16 cellular contexts compared by ENCODE assay signal in the genomic region with DNA sequence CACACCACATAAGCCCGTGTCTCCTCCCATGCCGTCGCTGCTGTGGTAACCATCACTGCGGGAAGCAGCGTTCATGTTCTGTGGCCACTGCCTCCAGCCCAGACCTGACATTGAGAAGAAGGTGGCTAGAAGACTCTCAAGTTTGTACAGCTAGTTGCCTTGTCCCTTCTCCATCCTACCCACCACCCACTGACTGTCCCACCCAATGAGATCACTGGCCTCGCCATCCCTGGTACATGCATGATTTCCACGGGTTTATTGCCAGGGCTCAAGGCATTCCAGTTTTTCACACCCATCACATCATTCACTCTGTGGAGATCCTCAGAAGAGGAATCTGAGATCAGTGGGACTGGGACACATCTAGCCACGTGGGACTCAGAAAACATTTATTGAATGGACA. TPM values are rescaled to one million over a fixed set of nuclear protein-coding genes. Genes with fewer than 3 reads are reported as not detected.
DNase-seq lines count a peak whose midpoint lies in the region; ATAC-seq and TF ChIP-seq lines count a peak whose summit lies in the region.
"Had no signal": no experiment of that assay in that cellular context is flagged by ENCODE, and none has a peak within 500 bp of the region (broad histone marks: within the 10 kb centered on the region; RNA-seq: fewer than 3 reads in every experiment).

No MANE protein-coding gene starts in this region.

- H3K4me1 ChIP-seq in esophagus muscularis mucosa (peaks cover 32 to 86% (median 68%) of the 10 kb centered on the region in 4 donors), sigmoid colon (peaks cover 0 to 61% (median 43%) of the 10 kb centered on the region in 4 donors)

- no peak for TF ChIP-seq CTCF in activated CD8-positive, alpha-beta T cell treated with anti-CD3 and anti-CD28 coated beads for 36 hours (IDR thresholded peaks at IDR 0.05)
- TF ChIP-seq CTCF in RWPE1 (conservative IDR thresholded peaks at IDR 0.05; ENCODE audit: low read depth) (no peak), esophagus muscularis mucosa (IDR thresholded peaks at IDR 0.05) (no peak), sigmoid colon (IDR thresholded peaks at IDR 0.05) (no peak)

- H3K27ac Mint-ChIP-seq in activated CD8-positive, alpha-beta T cell treated with anti-CD3 and anti-CD28 coated beads, Interleukin-2, amount 10 ng/mL, durations not matched to agents 7 days and 5 days, result no peak overlapping the region
- no peak overlapping the region for H3K27ac Mint-ChIP-seq in activated CD8-positive, alpha-beta T cell treated with anti-CD3 and anti-CD28 coated beads for 36 hours

- no peaks in the 10 kb centered on the region for H3K9me3 Mint-ChIP-seq in activated CD8-positive, alpha-beta T cell treated with anti-CD3 and anti-CD28 coated beads, Interleukin-2, amount 10 ng/mL, durations not matched to agents 7 days and 5 days (ENCODE audit: insufficient read depth)
- H3K9me3 Mint-ChIP-seq in activated CD8-positive, alpha-beta T cell treated with anti-CD3 and anti-CD28 coated beads for 36 hours, result no peaks in the 10 kb centered on the region

- no peak overlapping the region for H3K4me3 Mint-ChIP-seq in activated CD8-positive, alpha-beta T cell treated with anti-CD3 and anti-CD28 coated beads, Interleukin-2, amount 10 ng/mL, durations not matched to agents 7 days and 5 days
- H3K4me3 Mint-ChIP-seq in activated CD8-positive, alpha-beta T cell treated with anti-CD3 and anti-CD28 coated beads for 36 hours, result no peak overlapping the region

- peaks cover 20% of the 10 kb centered on the region for H3K36me3 Mint-ChIP-seq in activated CD8-positive, alpha-beta T cell treated with anti-CD3 and anti-CD28 coated beads, Interleukin-2, amount 10 ng/mL, durations not matched to agents 7 days and 5 days (ENCODE audit: low read depth)
- H3K36me3 Mint-ChIP-seq in activated CD8-positive, alpha-beta T cell treated with anti-CD3 and anti-CD28 coated beads for 36 hours (ENCODE audit: low read depth), result no peaks in the 10 kb centered on the region

- POLR2A ChIA-PET in activated CD8-positive, alpha-beta T cell treated with anti-CD3 and anti-CD28 coated beads, Interleukin-2, amount 10 ng/mL, durations not matched to agents 7 days and 5 days (lab: Charles Lee), result no interaction called here
- POLR2A ChIA-PET in activated CD8-positive, alpha-beta T cell treated with anti-CD3 and anti-CD28 coated beads for 36 hours (lab: Charles Lee), result no interaction called here
- POLR2A ChIA-PET in RWPE1 (lab: Yijun Ruan, JAX; ENCODE audit: low non-redundant PET), result interaction anchor here (0.6 kb wide), 1 partner anchor 100 kb away, joined by 3 read pairs; no protein-coding TSS in a partner anchor

- CTCF ChIA-PET in activated CD8-positive, alpha-beta T cell treated with anti-CD3 and anti-CD28 coated beads, Interleukin-2, amount 10 ng/mL, durations not matched to agents 7 days and 5 days (lab: Charles Lee), result no interaction called here
- CTCF ChIA-PET in activated CD8-positive, alpha-beta T cell treated with anti-CD3 and anti-CD28 coated beads for 36 hours (lab: Charles Lee), result interaction anchor here (1.1 to 1.8 kb wide), 2 partner anchors 29 to 134 kb away, joined by 3 to 7 read pairs; no protein-coding TSS in a partner anchor
- CTCF ChIA-PET in RWPE1 (lab: Yijun Ruan, JAX), result interaction anchor here (0.9 kb wide), 1 partner anchor 89 kb away, joined by 4 read pairs; no protein-coding TSS in a partner anchor

- H3K27ac ChIP-seq in RWPE1 (peak overlapping the region; percentile 66), esophagus muscularis mucosa (replicated peaks in 1 of 4) (peak overlapping the region in 3 of 4 donors; percentile 60 to 91 (median 79)), sigmoid colon (peak overlapping the region; percentile 57 to 89 (median 84))
- H3K27ac ChIP-seq: SJSA1 had no signal

- peaks cover 22 to 53% (median 51%) of the 10 kb centered on the region in 4 donors for H3K36me3 ChIP-seq in esophagus muscularis mucosa
- H3K36me3 ChIP-seq in sigmoid colon, result peaks cover 6 to 43% (median 24%) of the 10 kb centered on the region in 4 donors

- 77% methylated on average over 8 of the region's 8 CpGs for whole genome bisulfite sequencing in esophagus muscularis mucosa
- 86 to 92% methylated on average over 8 of the region's 8 CpGs for WGBS in sigmoid colon, 2 donors

- H3K4me3 ChIP-seq in esophagus muscularis mucosa, result no peak overlapping the region
- no peak overlapping the region for H3K4me3 ChIP-seq in sigmoid colon
- H3K4me3 ChIP-seq: SJSA1 had no signal

- TF ChIP-seq EP300 in esophagus muscularis mucosa (IDR thresholded peaks at IDR 0.05) (no peak), sigmoid colon (IDR thresholded peaks at IDR 0.05) (no peak)

- no peak for TF ChIP-seq POLR2A in esophagus muscularis mucosa (IDR thresholded peaks at IDR 0.05; ENCODE audit: low read depth)
- TF ChIP-seq POLR2A in sigmoid colon (IDR thresholded peaks at IDR 0.05), result no peak

- intact Hi-C loops in activated CD8-positive, alpha-beta T cell treated with anti-CD3 and anti-CD28 coated beads for 36 hours (cut with micrococcal nuclease), result no loop called here
- intact Hi-C loops in esophagus muscularis mucosa (cut with DNase I), result no loop called here
- intact Hi-C loops in sigmoid colon (cut with DNase I), result no loop called here

- no peaks in the 10 kb centered on the region for H3K27me3 ChIP-seq in esophagus muscularis mucosa
- H3K27me3 ChIP-seq in sigmoid colon, result no peaks in the 10 kb centered on the region
- H3K27me3 ChIP-seq: SJSA1 had no signal

- no peaks in the 10 kb centered on the region for H3K9me3 ChIP-seq in esophagus muscularis mucosa
- H3K9me3 ChIP-seq in sigmoid colon, result no peaks in the 10 kb centered on the region
- H3K9me3 ChIP-seq: SJSA1 had no signal

- ATAC-seq in activated CD8-positive, alpha-beta T cell treated with anti-CD3 and anti-CD28 coated beads, Interleukin-2, amount 10 ng/mL, durations not matched to agents 7 days and 5 days, result peak; percentile 12
- no peak for ATAC-seq in activated CD8-positive, alpha-beta T cell treated with anti-CD3 and anti-CD28 coated beads for 36 hours

- H3K4me1 Mint-ChIP-seq in activated CD8-positive, alpha-beta T cell treated with anti-CD3 and anti-CD28 coated beads, Interleukin-2, amount 10 ng/mL, durations not matched to agents 7 days and 5 days (ENCODE audit: low read depth), result no peaks in the 10 kb centered on the region
- peaks cover 6% of the 10 kb centered on the region for H3K4me1 Mint-ChIP-seq in activated CD8-positive, alpha-beta T cell treated with anti-CD3 and anti-CD28 coated beads for 36 hours (ENCODE audit: low read depth)

- peaks cover 7% of the 10 kb centered on the region for H3K27me3 Mint-ChIP-seq in activated CD8-positive, alpha-beta T cell treated with anti-CD3 and anti-CD28 coated beads, Interleukin-2, amount 10 ng/mL, durations not matched to agents 7 days and 5 days (ENCODE audit: low read depth)
- H3K27me3 Mint-ChIP-seq in activated CD8-positive, alpha-beta T cell treated with anti-CD3 and anti-CD28 coated beads for 36 hours, result peaks cover 3% of the 10 kb centered on the region

- DNase-seq in activated CD8-positive, alpha-beta T cell treated with anti-CD3 and anti-CD28 coated beads, Interleukin-2, amount 10 ng/mL, durations not matched to agents 7 days and 5 days, result no peak
- DNase-seq in activated CD8-positive, alpha-beta T cell treated with anti-CD3 and anti-CD28 coated beads for 36 hours, result no peak
- DNase-seq in RWPE1 (ENCODE audit: low spot score) (no peak), esophagus muscularis mucosa (ENCODE audit: extremely low spot score) (no peak), sigmoid colon (no peak), midbrain (lab: John Stamatoyannopoulos, UW) (no peak), activated gamma-delta T cell treated with Interleukin-2 at 50 U/mL for 16 hours (no peak)
- DNase-seq in effector CD8-positive, alpha-beta T cell (lab: John Stamatoyannopoulos, UW), result no peak
- DNase-seq: GF-D8, Kasumi-1, NCI-H1105, NCI-H1694, NCI-H2227 treated with DMSO at 0.1 percent for 48 hours, NCI-H524 treated with DMSO at 0.1 percent for 48 hours, RPMI8226 had no signal

RNA-seq across cellular contexts. Expression of gene AHNAK, which starts 33.0 kb away (rescaled TPM):
- 100 to 1,000 TPM; 123 to 129 TPM for total RNA-seq in activated CD8-positive, alpha-beta T cell treated with anti-CD3 and anti-CD28 coated beads, Interleukin-2, amount 10 ng/mL, durations not matched to agents 7 days and 5 days
- 10 to 100 TPM; 41.1 to 43.0 TPM for total RNA-seq in activated CD8-positive, alpha-beta T cell treated with anti-CD3 and anti-CD28 coated beads for 36 hours
- total RNA-seq in esophagus muscularis mucosa (1,000 to 10,000 TPM; 1,278 to 2,374 (median 1,866) TPM), sigmoid colon (1,000 to 10,000 TPM in 2 of 4 donors, 100 to 1,000 TPM in 2; 751 to 1,294 (median 1,065) TPM)
- polyA plus RNA-seq in sigmoid colon, result 100 to 1,000 TPM in 1 of 3 donors, 10 to 100 TPM in 2; 82.3 to 141 (median 85.5) TPM

Comparison
In these comparisons a context has a peak if more than half of its experiments do, and no peak if none do; other contexts are left out.
1. RNA of gene AHNAK, which starts 33.0 kb away (total RNA-seq): 1,278 to 2,374 TPM in esophagus muscularis mucosa and 751 to 1,294 TPM in sigmoid colon; 123 to 129 TPM in activated CD8-positive, alpha-beta T cell treated with anti-CD3 and anti-CD28 coated beads, Interleukin-2, amount 10 ng/mL, durations not matched to agents 7 days and 5 days and 41.1 to 43.0 TPM in activated CD8-positive, alpha-beta T cell treated with anti-CD3 and anti-CD28 coated beads for 36 hours; every median in the first group is over 4 times any median in the second.
2. Peak in every context shown above with its lines, with median percentiles within 50 percentile points of each other: H3K27ac ChIP-seq.